Comparison of ENCODE assay signal across 21 cellular contexts in genomic region chr11:97607301-97608000, GRCh38.
"Had no signal": no experiment of that assay in that cellular context is flagged by ENCODE, and none has a peak within 500 bp of the region (broad histone marks: within the 10 kb centered on the region; RNA-seq: fewer than 3 reads in every experiment).

No MANE protein-coding gene starts in this region.

- H3K27ac Mint-ChIP-seq: activated naive CD4-positive, alpha-beta T cell treated with anti-CD3 and anti-CD28 coated beads, Interleukin-2, amount 50 U/mL, for 72 hours; naive thymus-derived CD4-positive, alpha-beta T cell; neural progenitor cell; stimulated activated naive CD8-positive, alpha-beta T cell treated with anti-CD3 and anti-CD28 coated beads, Interleukin-15, amount 100 ng/mL, for 72 hours had no signal

- H3K4me1 ChIP-seq: body of pancreas, colonic mucosa, neural progenitor cell, right lobe of liver had no signal

- DNase-seq: activated CD4-positive, alpha-beta T cell treated with anti-CD3 and anti-CD28 coated beads for 1 hour; activated CD4-positive, alpha-beta T cell treated with anti-CD3 and anti-CD28 coated beads, Interleukin-2, amount 50 U/mL, for 48 hours; activated gamma-delta T cell; amygdala; body of pancreas; central memory CD4-positive, alpha-beta T cell; colonic mucosa; erythroblast; left cardiac atrium; mesendoderm; naive thymus-derived CD4-positive, alpha-beta T cell; ovary; right lobe of liver; small intestine; stimulated activated CD4-positive, alpha-beta T cell treated with anti-CD3 and anti-CD28 coated beads, Interleukin-15, amount 100 ng/mL, for 24 hours; stimulated activated CD4-positive, alpha-beta T cell treated with anti-CD3 and anti-CD28 coated beads, Interleukin-2, amount 100 ng/mL, for 48 hours; stimulated activated naive CD8-positive, alpha-beta T cell treated with anti-CD3 and anti-CD28 coated beads, Interleukin-15, amount 100 ng/mL, for 72 hours; T-helper 2 cell; WERI-Rb-1 had no signal

- H3K27ac ChIP-seq: body of pancreas, colonic mucosa, neural progenitor cell, ovary, right lobe of liver, WERI-Rb-1 had no signal

- H3K27me3 Mint-ChIP-seq: naive thymus-derived CD4-positive, alpha-beta T cell; stimulated activated naive CD8-positive, alpha-beta T cell treated with anti-CD3 and anti-CD28 coated beads, Interleukin-15, amount 100 ng/mL, for 72 hours had no signal

- H3K9me3 ChIP-seq: body of pancreas, colonic mucosa, ovary, right lobe of liver had no signal

- H3K4me3 ChIP-seq: body of pancreas, colonic mucosa, neural progenitor cell, ovary, right lobe of liver had no signal

- FAIRE-seq: small intestine had no signal

- H3K4me1 Mint-ChIP-seq: naive thymus-derived CD4-positive, alpha-beta T cell; neural progenitor cell; stimulated activated naive CD8-positive, alpha-beta T cell treated with anti-CD3 and anti-CD28 coated beads, Interleukin-15, amount 100 ng/mL, for 72 hours had no signal

- H3K27me3 ChIP-seq: body of pancreas, colonic mucosa, neural progenitor cell, ovary, right lobe of liver had no signal

- H3K4me2 ChIP-seq: neural progenitor cell had no signal

- H3K36me3 ChIP-seq: colonic mucosa, neural progenitor cell, ovary, right lobe of liver, WERI-Rb-1 had no signal

- H3K36me3 Mint-ChIP-seq: activated naive CD4-positive, alpha-beta T cell treated with anti-CD3 and anti-CD28 coated beads, Interleukin-2, amount 50 U/mL, for 72 hours; naive thymus-derived CD4-positive, alpha-beta T cell; neural progenitor cell had no signal

- H2AFZ ChIP-seq: neural progenitor cell had no signal

- H3K4me3 Mint-ChIP-seq: naive thymus-derived CD4-positive, alpha-beta T cell; neural progenitor cell; stimulated activated naive CD8-positive, alpha-beta T cell treated with anti-CD3 and anti-CD28 coated beads, Interleukin-15, amount 100 ng/mL, for 72 hours had no signal

- ATAC-seq: activated naive CD4-positive, alpha-beta T cell treated with anti-CD3 and anti-CD28 coated beads, Interleukin-2, amount 50 U/mL, for 72 hours; body of pancreas; left cardiac atrium; naive thymus-derived CD4-positive, alpha-beta T cell; right lobe of liver; stimulated activated naive CD8-positive, alpha-beta T cell treated with anti-CD3 and anti-CD28 coated beads, Interleukin-15, amount 100 ng/mL, for 72 hours had no signal

- H3K9ac ChIP-seq: neural progenitor cell had no signal
